Comparison of ENCODE assay signal across 24 cellular contexts in genomic region chr5:31688515-31689092, GRCh38. TPM values are rescaled to one million over a fixed set of nuclear protein-coding genes. Genes with fewer than 3 reads are reported as not detected.
DNase-seq lines count a peak whose midpoint lies in the region; ATAC-seq and TF ChIP-seq lines count a peak whose summit lies in the region.
"Had no signal": no experiment of that assay in that cellular context is flagged by ENCODE, and none has a peak within 500 bp of the region (broad histone marks: within the 10 kb centered on the region; RNA-seq: fewer than 3 reads in every experiment).

No MANE protein-coding gene starts in this region.

- H4K91ac ChIP-seq in neuronal stem cell (ENCODE audit: low read depth, low read length, poor library complexity) = no peak overlapping the region

- H3K27me3 ChIP-seq in GM23338 (ENCODE audit: insufficient read depth) (no peaks in the 10 kb centered on the region), neuronal stem cell (ENCODE audit: control insufficient read depth in 3 of 3, insufficient read depth in 3 of 3, low read depth in 1 of 3, low read length in 3 of 3) (no peaks in the 10 kb centered on the region)
- H3K27me3 ChIP-seq: SJSA1 had no signal

- ATAC-seq in GM23338 = peak; percentile 62
- ATAC-seq: PC-3 had no signal

- peaks cover 17% of the 10 kb centered on the region for H3K4me1 Mint-ChIP-seq in GM23338
- H3K4me1 Mint-ChIP-seq in activated naive CD4-positive, alpha-beta T cell treated with anti-CD3 and anti-CD28 coated beads for 36 hours (ENCODE audit: low read depth) = no peaks in the 10 kb centered on the region
- H3K4me1 Mint-ChIP-seq: CD4-positive, alpha-beta memory T cell had no signal

- intact Hi-C loops in activated naive CD4-positive, alpha-beta T cell treated with anti-CD3 and anti-CD28 coated beads for 36 hours (cut with micrococcal nuclease) = no loop called here

- peaks cover 0 to 3% of the 10 kb centered on the region in 2 donors for H3K9me3 ChIP-seq in neuronal stem cell (replicated peaks in 1 of 2; ENCODE audit: control insufficient read depth in 2 of 2, insufficient read depth in 1 of 2, low read depth in 1 of 2, low read length in 2 of 2)
- H3K9me3 ChIP-seq: HAP-1, SJSA1 had no signal

- H3K27ac ChIP-seq in GM23338 (ENCODE audit: low read depth) = no peak overlapping the region
- no peak overlapping the region for H3K27ac ChIP-seq in neuronal stem cell (replicated peaks; ENCODE audit: low read length)
- H3K27ac ChIP-seq: SJSA1 had no signal

- H3K4ac ChIP-seq in neuronal stem cell (ENCODE audit: low read length) = no peak overlapping the region

- H3K36me3 Mint-ChIP-seq in GM23338 (ENCODE audit: low read depth) = no peaks in the 10 kb centered on the region
- no peaks in the 10 kb centered on the region for H3K36me3 Mint-ChIP-seq in activated naive CD4-positive, alpha-beta T cell treated with anti-CD3 and anti-CD28 coated beads for 36 hours (ENCODE audit: low read depth)
- H3K36me3 Mint-ChIP-seq: CD4-positive, alpha-beta memory T cell had no signal

- peaks cover 5% of the 10 kb centered on the region for H3K27me3 Mint-ChIP-seq in GM23338 (ENCODE audit: insufficient read depth, low read depth, poor library complexity)
- H3K27me3 Mint-ChIP-seq in activated naive CD4-positive, alpha-beta T cell treated with anti-CD3 and anti-CD28 coated beads for 36 hours (ENCODE audit: low read depth) = no peaks in the 10 kb centered on the region

- no peak overlapping the region for H2BK120ac ChIP-seq in neuronal stem cell (ENCODE audit: low read depth, low read length)

- H3K4me1 ChIP-seq in GM23338 (ENCODE audit: insufficient read depth) = peaks cover 13% of the 10 kb centered on the region; the same call in 1 of the 2 replicates
- peaks cover 0 to 5% of the 10 kb centered on the region in 2 donors for H3K4me1 ChIP-seq in neuronal stem cell (ENCODE audit: control insufficient read depth in 2 of 2, insufficient read depth in 1 of 2, low read depth in 1 of 2, low read length in 2 of 2)
- H3K4me1 ChIP-seq: HAP-1, SJSA1 had no signal

- no peak overlapping the region for H3K9ac ChIP-seq in neuronal stem cell (ENCODE audit: low read depth, low read length, poor library complexity)

- H3K4me2 ChIP-seq in GM23338 (peak overlapping the region; percentile 55), neuronal stem cell (ENCODE audit: insufficient read depth, low read length, poor library complexity, severe bottlenecking) (no peak overlapping the region)

- no peak overlapping the region for H2BK5ac ChIP-seq in neuronal stem cell (ENCODE audit: low read length)

- H3K9me3 Mint-ChIP-seq in GM23338 = peaks cover 8% of the 10 kb centered on the region
- no peaks in the 10 kb centered on the region for H3K9me3 Mint-ChIP-seq in activated naive CD4-positive, alpha-beta T cell treated with anti-CD3 and anti-CD28 coated beads for 36 hours

- no peak overlapping the region for H3K23ac ChIP-seq in neuronal stem cell (ENCODE audit: low read depth, low read length, poor library complexity)

- no peak overlapping the region for H3K4me3 Mint-ChIP-seq in GM23338
- no peak overlapping the region for H3K4me3 Mint-ChIP-seq in activated naive CD4-positive, alpha-beta T cell treated with anti-CD3 and anti-CD28 coated beads for 36 hours
- H3K4me3 Mint-ChIP-seq: CD4-positive, alpha-beta memory T cell had no signal

- H3K14ac ChIP-seq in neuronal stem cell (ENCODE audit: low read length) = no peak overlapping the region

- H2AK5ac ChIP-seq in neuronal stem cell (ENCODE audit: low read depth, low read length) = no peak overlapping the region

- no peak overlapping the region for H2BK12ac ChIP-seq in neuronal stem cell (ENCODE audit: low read length)

- H2AFZ ChIP-seq in GM23338 (no peak overlapping the region), neuronal stem cell (ENCODE audit: low read length) (no peak overlapping the region)

- H3K27ac Mint-ChIP-seq in GM23338 = no peak overlapping the region
- no peak overlapping the region for H3K27ac Mint-ChIP-seq in activated naive CD4-positive, alpha-beta T cell treated with anti-CD3 and anti-CD28 coated beads for 36 hours
- H3K27ac Mint-ChIP-seq: CD4-positive, alpha-beta memory T cell had no signal

- no peak overlapping the region for H4K8ac ChIP-seq in neuronal stem cell (ENCODE audit: low read depth, low read length)

- DNase-seq in GM20000 (ENCODE audit: low spot score) (peak; percentile 33), GM23338 (ENCODE audit: low spot score) (no peak), NCI-H69 (lab: John Stamatoyannopoulos, UW) (peak; percentile 68), neuronal stem cell (ENCODE audit: low spot score) (no peak), dedifferentiated amniotic fluid mesenchymal stem cell (ENCODE audit: extremely low spot score) (no peak), DMS79 treated with DMSO at 0.1 percent for 48 hours (lab: John Stamatoyannopoulos, UW) (no peak)
- DNase-seq in activated naive CD4-positive, alpha-beta T cell treated with anti-CD3 and anti-CD28 coated beads for 36 hours = no peak
- DNase-seq: C1 segment of cervical spinal cord; CD4-positive, alpha-beta memory T cell; COR-L47; DMS79; GF-D8; IMR-90; KG1; MM.1S; NCI-H2029; NCI-H446; NCI-H524 treated with DMSO at 0.1 percent for 48 hours; NCI-H82; NK-92 treated with Interleukin-12 subunit alpha and Interleukin-12 subunit beta, amount 100 ng/mL, for 24 hours; PC-3; Right ventricle myocardium superior had no signal

- no peak for TF ChIP-seq CTCF in GM20000 (IDR thresholded peaks at IDR 0.05; ENCODE audit: extremely low read depth, missing control alignments)
- TF ChIP-seq CTCF in GM23338 (conservative IDR thresholded peaks at IDR 0.05; ENCODE audit: low read depth in 2 of 2) = no peak

- no peak overlapping the region for H2BK15ac ChIP-seq in neuronal stem cell (ENCODE audit: low read length)

- H3K18ac ChIP-seq in neuronal stem cell (ENCODE audit: low read length) = peak overlapping the region; percentile 24

- no peaks in the 10 kb centered on the region for H3K79me1 ChIP-seq in neuronal stem cell (ENCODE audit: low read depth, low read length)

- no peaks in the 10 kb centered on the region for H3K79me2 ChIP-seq in GM23338 (replicated peaks; ENCODE audit: insufficient read depth)

- H3K36me3 ChIP-seq in GM23338 (ENCODE audit: insufficient read depth) (no peaks in the 10 kb centered on the region), neuronal stem cell (replicated peaks in 1 of 2; ENCODE audit: control insufficient read depth in 2 of 2, insufficient read depth in 2 of 2, low read length in 2 of 2) (no peaks in the 10 kb centered on the region)
- H3K36me3 ChIP-seq: HAP-1, SJSA1 had no signal

- no peak overlapping the region for H3K4me3 ChIP-seq in GM23338
- H3K4me3 ChIP-seq in neuronal stem cell (ENCODE audit: low read length in 2 of 2) = no peak overlapping the region
- H3K4me3 ChIP-seq: HAP-1, SJSA1 had no signal

- no peaks in the 10 kb centered on the region for H3F3A ChIP-seq in GM23338 (replicated peaks; ENCODE audit: low read depth)

- H3K9me2 ChIP-seq in GM23338 (ENCODE audit: insufficient read depth) = peaks cover 7% of the 10 kb centered on the region

- no peaks in the 10 kb centered on the region for H4K20me1 ChIP-seq in GM23338 (replicated peaks; ENCODE audit: insufficient read depth)

- CTCF ChIA-PET in activated naive CD4-positive, alpha-beta T cell treated with anti-CD3 and anti-CD28 coated beads for 36 hours (lab: Charles Lee) = no interaction called here

- no CpG with 5 or more reads among the region's 6 CpGs for WGBS in neuronal stem cell (ENCODE audit: extremely low coverage in 2 of 2, insufficient read length in 2 of 2, insufficient replicate concordance in 1 of 2), 2 donors

TF ChIP-seq in GM23338, 12 proteins besides CTCF, POLR2A, EP300 and RAD21 (continues in another document):
- TF ChIP-seq POLR2AphosphoS5 (IDR thresholded peaks at IDR 0.05; ENCODE audit: low read depth) = no peak
- no peak for TF ChIP-seq EZH2 (IDR thresholded peaks at IDR 0.05; ENCODE audit: low read depth, unreplicated experiment)
- no peak for TF ChIP-seq ZNF331 (CRISPR knock-in tag; IDR thresholded peaks at IDR 0.05; ENCODE audit: low read depth)
- no peak for TF ChIP-seq CREB1 (CRISPR knock-in tag; IDR thresholded peaks at IDR 0.05; ENCODE audit: low read depth)

RNA-seq across cellular contexts. Expression of gene PDZD2, which starts 49.7 kb away (rescaled TPM):
- total RNA-seq in GM23338 (2014; rRNA removed; shearing (Covaris generic)) = 16.9 and 19.8 TPM in 2 replicates
- 8.3 and 10.2 TPM in 2 replicates for polyA plus RNA-seq in GM23338 (2016; fragmentation: Nextera tagmentation; extraction: Ambion mirVana)
- 1.0 TPM for polyA plus RNA-seq in neuronal stem cell (2013, experiment 1 of 2)
- 1.1 TPM for polyA plus RNA-seq in neuronal stem cell (2013, experiment 2 of 2)
- total RNA-seq in activated naive CD4-positive, alpha-beta T cell treated with anti-CD3 and anti-CD28 coated beads for 36 hours = under 1 TPM; 0.05 to 0.25 TPM

Comparison
In these comparisons a context has a peak if more than half of its experiments do, and no peak if none do; other contexts are left out.
1. DNase-seq: peak in GM20000 (single experiment) and NCI-H69 (single experiment); none in GM23338 (single experiment), neuronal stem cell (single experiment), activated naive CD4-positive, alpha-beta T cell treated with anti-CD3 and anti-CD28 coated beads for 36 hours (single experiment), dedifferentiated amniotic fluid mesenchymal stem cell (single experiment) and DMS79 treated with DMSO at 0.1 percent for 48 hours (single experiment).
2. RNA of gene PDZD2, which starts 49.7 kb away (total RNA-seq): 16.9 to 19.8 TPM in GM23338; 0.05 to 0.25 TPM in activated naive CD4-positive, alpha-beta T cell treated with anti-CD3 and anti-CD28 coated beads for 36 hours; every median in the first group is over 10 times any median in the second.